9 cellular contexts compared by ENCODE assay signal in the genomic region with DNA sequence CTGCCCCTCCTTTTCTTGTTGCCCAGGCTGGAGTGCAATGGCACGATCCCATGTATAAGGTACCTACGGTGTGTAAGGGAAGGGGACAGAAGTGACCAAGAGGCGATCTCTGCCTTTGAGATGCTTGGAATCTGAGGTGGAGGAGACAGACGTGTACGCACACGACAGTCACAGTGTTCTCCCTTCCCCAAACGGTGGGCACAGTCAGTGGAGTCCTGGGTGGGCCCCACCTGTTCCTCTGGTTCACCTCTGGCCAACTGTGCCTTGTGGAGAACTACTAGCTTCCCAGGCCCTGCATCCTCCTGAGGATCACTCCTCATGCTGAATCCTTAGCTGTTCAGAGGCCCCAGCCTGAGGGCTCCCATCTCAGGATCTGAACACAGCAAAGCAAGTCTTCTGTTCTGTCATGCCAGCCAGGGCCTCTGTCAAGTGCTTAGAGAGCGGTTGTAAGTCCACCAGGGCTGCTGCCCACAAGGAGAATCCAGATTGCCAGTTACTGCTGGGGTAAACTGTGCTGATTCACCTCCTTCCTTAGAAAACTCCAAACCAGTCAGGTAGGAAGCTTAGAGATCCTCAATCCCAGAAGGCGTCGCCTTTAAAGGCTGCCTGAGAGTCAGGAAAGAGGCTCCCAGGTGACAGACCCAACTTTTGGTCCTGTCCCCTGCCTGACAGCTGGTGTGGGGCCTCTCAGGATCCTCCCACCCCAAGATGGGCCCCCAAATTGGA. TPM values are rescaled to one million over a fixed set of nuclear protein-coding genes. Genes with fewer than 3 reads are reported as not detected.
DNase-seq lines count a peak whose midpoint lies in the region; ATAC-seq and TF ChIP-seq lines count a peak whose summit lies in the region.
"Had no signal": no experiment of that assay in that cellular context is flagged by ENCODE, and none has a peak within 500 bp of the region (broad histone marks: within the 10 kb centered on the region; RNA-seq: fewer than 3 reads in every experiment).

No MANE protein-coding gene starts in this region.

- TF ChIP-seq CTCF in SK-N-SH (IDR thresholded peaks at IDR 0.05) (no peak), gastroesophageal sphincter (IDR thresholded peaks at IDR 0.05) (no peak)

- TF ChIP-seq POLR2A in gastroesophageal sphincter (IDR thresholded peaks at IDR 0.05), result no peak

- ATAC-seq in SK-N-SH treated with all-trans-retinoic acid at 6 μM for 48 hours, result no peak
- ATAC-seq in gastroesophageal sphincter, result no peak
- ATAC-seq in stimulated activated effector memory CD8-positive, alpha-beta T cell treated with anti-CD3 and anti-CD28 coated beads, Interleukin-12 subunit alpha, Interleukin-12 subunit beta, amount 100 ng/mL, for 72 hours, result no peak
- ATAC-seq in GM19328 (IDR thresholded peaks at IDR 0.05; ENCODE audit: unreplicated experiment), result no peak
- ATAC-seq in GM18873 (IDR thresholded peaks at IDR 0.05; ENCODE audit: low FRiP score, unreplicated experiment), result no peak

- no peaks in the 10 kb centered on the region for H3K27me3 Mint-ChIP-seq in activated CD4-positive, alpha-beta memory T cell treated with anti-CD3 and anti-CD28 coated beads for 36 hours

- H3K4me3 Mint-ChIP-seq in activated CD4-positive, alpha-beta memory T cell treated with anti-CD3 and anti-CD28 coated beads for 36 hours, result peak overlapping the region; percentile 79
- peak overlapping the region; percentile 84 for H3K4me3 Mint-ChIP-seq in stimulated activated effector memory CD8-positive, alpha-beta T cell treated with anti-CD3 and anti-CD28 coated beads, Interleukin-12 subunit alpha, Interleukin-12 subunit beta, amount 100 ng/mL, for 72 hours

- no peaks in the 10 kb centered on the region for H3K9me2 ChIP-seq in SK-N-SH

- no peak for TF ChIP-seq EP300 in SK-N-SH (IDR thresholded peaks at IDR 0.05; ENCODE audit: borderline replicate concordance in 1 of 2, low read depth in 1 of 2, low read length in 1 of 2)
- TF ChIP-seq EP300 in gastroesophageal sphincter (IDR thresholded peaks at IDR 0.05), result no peak

- H3K79me2 ChIP-seq in SK-N-SH (ENCODE audit: insufficient read depth), result peaks cover 71% of the 10 kb centered on the region

- H3K36me3 Mint-ChIP-seq in activated CD4-positive, alpha-beta memory T cell treated with anti-CD3 and anti-CD28 coated beads for 36 hours, result no peaks in the 10 kb centered on the region
- peaks cover 10% of the 10 kb centered on the region for H3K36me3 Mint-ChIP-seq in stimulated activated effector memory CD8-positive, alpha-beta T cell treated with anti-CD3 and anti-CD28 coated beads, Interleukin-12 subunit alpha, Interleukin-12 subunit beta, amount 100 ng/mL, for 72 hours

- CTCF ChIA-PET in SK-N-SH (lab: Yijun Ruan, JAX), result interaction anchor here (0.9 to 2.4 kb wide), 5 partner anchors 12 to 196 kb away, joined by 3 to 8 read pairs (median 4); no protein-coding TSS in a partner anchor
- CTCF ChIA-PET in activated CD4-positive, alpha-beta memory T cell treated with anti-CD3 and anti-CD28 coated beads for 36 hours (lab: Charles Lee), result interaction anchor here (1.3 kb wide), 1 partner anchor 20 kb away, joined by 5 read pairs; no protein-coding TSS in a partner anchor

- H3K4me3 ChIP-seq in SK-N-SH (ENCODE audit: low read depth in 2 of 2, low read length in 1 of 2), result peak overlapping the region; percentile 85 to 96
- peak overlapping the region in 1 of 2 donors; percentile 71 for H3K4me3 ChIP-seq in gastroesophageal sphincter

- H3K4me2 ChIP-seq in SK-N-SH, result peak overlapping the region; percentile 94

- peak overlapping the region; percentile 91 for H3K9ac ChIP-seq in SK-N-SH

- peaks cover 35% of the 10 kb centered on the region for H4K20me1 ChIP-seq in SK-N-SH (ENCODE audit: insufficient read depth)

- no peak overlapping the region for H2AFZ ChIP-seq in SK-N-SH (ENCODE audit: low read depth)

- H3K27me3 ChIP-seq in SK-N-SH (ENCODE audit: insufficient read depth) (no peaks in the 10 kb centered on the region), gastroesophageal sphincter (no peaks in the 10 kb centered on the region)

- POLR2A ChIA-PET in SK-N-SH (lab: Yijun Ruan, JAX), result no interaction called here
- POLR2A ChIA-PET in activated CD4-positive, alpha-beta memory T cell treated with anti-CD3 and anti-CD28 coated beads for 36 hours (lab: Charles Lee), result interaction anchor here (1.3 kb wide), 1 partner anchor 21 kb away, joined by 3 read pairs; no protein-coding TSS in a partner anchor

- no peak overlapping the region for H3K27ac ChIP-seq in SK-N-SH (ENCODE audit: low read depth in 2 of 2, low read length in 1 of 2)
- H3K27ac ChIP-seq in gastroesophageal sphincter, result peak overlapping the region in 3 of 4 donors; percentile 91 to 95 (median 95)

- peaks cover 2 to 4% of the 10 kb centered on the region in 2 experiments for H3K36me3 ChIP-seq in SK-N-SH (replicated peaks in 1 of 2; ENCODE audit: control insufficient read depth in 1 of 2, insufficient read depth in 2 of 2, low read length in 1 of 2)
- no peaks in the 10 kb centered on the region for H3K36me3 ChIP-seq in gastroesophageal sphincter

- H3K9me3 ChIP-seq in SK-N-SH, result no peaks in the 10 kb centered on the region
- no peaks in the 10 kb centered on the region for H3K9me3 ChIP-seq in gastroesophageal sphincter

- TF ChIP-seq RAD21 in SK-N-SH (IDR thresholded peaks at IDR 0.05; ENCODE audit: low read length), result no peak

- no peaks in the 10 kb centered on the region for H3K9me3 Mint-ChIP-seq in activated CD4-positive, alpha-beta memory T cell treated with anti-CD3 and anti-CD28 coated beads for 36 hours
- H3K9me3 Mint-ChIP-seq in stimulated activated effector memory CD8-positive, alpha-beta T cell treated with anti-CD3 and anti-CD28 coated beads, Interleukin-12 subunit alpha, Interleukin-12 subunit beta, amount 100 ng/mL, for 72 hours, result no peaks in the 10 kb centered on the region

- peaks cover 39% of the 10 kb centered on the region for H3K4me1 Mint-ChIP-seq in activated CD4-positive, alpha-beta memory T cell treated with anti-CD3 and anti-CD28 coated beads for 36 hours (ENCODE audit: low read depth)
- peaks cover 38% of the 10 kb centered on the region for H3K4me1 Mint-ChIP-seq in stimulated activated effector memory CD8-positive, alpha-beta T cell treated with anti-CD3 and anti-CD28 coated beads, Interleukin-12 subunit alpha, Interleukin-12 subunit beta, amount 100 ng/mL, for 72 hours

- peaks cover 7 to 26% of the 10 kb centered on the region in 2 experiments; a peak in 3 of 4 replicates for H3K4me1 ChIP-seq in SK-N-SH (ENCODE audit: control insufficient read depth in 1 of 2, insufficient read depth in 2 of 2, low read depth in 1 of 2, low read length in 1 of 2)
- peaks cover 0 to 68% (median 42%) of the 10 kb centered on the region in 3 donors for H3K4me1 ChIP-seq in gastroesophageal sphincter

- no peaks in the 10 kb centered on the region for H3F3A ChIP-seq in SK-N-SH (replicated peaks; ENCODE audit: insufficient read depth)

- WGBS in SK-N-SH (ENCODE audit: low lambda C conversion rate), result 89% methylated on average over 10 of the region's 10 CpGs
- 62% methylated on average over 3 of the region's 10 CpGs; no CpG with 5 or more reads in 1 of the 2 donors for WGBS in gastroesophageal sphincter (ENCODE audit: low coverage in 1 of 2), 2 donors

- intact Hi-C loops in activated CD4-positive, alpha-beta memory T cell treated with anti-CD3 and anti-CD28 coated beads for 36 hours (cut with micrococcal nuclease), result loop anchor here (2.0 kb wide), 1 partner anchor 19 kb away; no protein-coding TSS in a partner anchor

- no peak overlapping the region for H3K27ac Mint-ChIP-seq in activated CD4-positive, alpha-beta memory T cell treated with anti-CD3 and anti-CD28 coated beads for 36 hours
- peak overlapping the region; percentile 91 for H3K27ac Mint-ChIP-seq in stimulated activated effector memory CD8-positive, alpha-beta T cell treated with anti-CD3 and anti-CD28 coated beads, Interleukin-12 subunit alpha, Interleukin-12 subunit beta, amount 100 ng/mL, for 72 hours

- peak; percentile 16 for DNase-seq in SK-N-SH
- DNase-seq in activated CD4-positive, alpha-beta memory T cell treated with anti-CD3 and anti-CD28 coated beads for 36 hours, result no peak
- DNase-seq in stimulated activated effector memory CD8-positive, alpha-beta T cell treated with anti-CD3 and anti-CD28 coated beads, Interleukin-12 subunit alpha, Interleukin-12 subunit beta, amount 100 ng/mL, for 72 hours (ENCODE audit: low spot score in 2 of 2), result no peak
- no peak for DNase-seq in DMS153 (lab: John Stamatoyannopoulos, UW)
- DNase-seq: NCI-H1105 treated with DMSO at 0.1 percent for 48 hours had no signal

TF ChIP-seq in SK-N-SH, 30 proteins besides CTCF, POLR2A, EP300 and RAD21 (continues in another document):
- TF ChIP-seq FOSL2 (IDR thresholded peaks at IDR 0.05; ENCODE audit: borderline replicate concordance, low read depth) (no peak), RCOR1 (IDR thresholded peaks at IDR 0.05; ENCODE audit: low read length) (no peak)

TF ChIP-seq in SK-N-SH treated with all-trans-retinoic acid at 6 μM for 48 hours, 23 proteins besides CTCF, POLR2A, EP300 and RAD21:
- TF ChIP-seq SNAI2 (CRISPR knock-in tag; IDR thresholded peaks at IDR 0.05) (no peak), TCF4 (CRISPR knock-in tag; IDR thresholded peaks at IDR 0.05; ENCODE audit: borderline replicate concordance) (no peak), GLIS3 (CRISPR knock-in tag; IDR thresholded peaks at IDR 0.05) (no peak)

RNA-seq across cellular contexts. Expression of a gene that starts 1.6 kb away (rescaled TPM):
- polyA plus RNA-seq in SK-N-SH (2012; rRNA removed), result 15.9 and 16.0 TPM in 2 replicates
- polyA plus RNA-seq in SK-N-SH (2012; cell fraction: cytosol; rRNA removed), result 8.3 and 12.6 TPM in 2 replicates
- polyA plus RNA-seq in SK-N-SH (2012; cell fraction: nucleus; rRNA removed), result 10.6 and 12.1 TPM in 2 replicates
- 1 to 10 TPM; 6.6 to 6.8 TPM for total RNA-seq in activated CD4-positive, alpha-beta memory T cell treated with anti-CD3 and anti-CD28 coated beads for 36 hours
- total RNA-seq in gastroesophageal sphincter, result 10 to 100 TPM; 20.2 to 47.3 (median 38.2) TPM

RNA-seq across cellular contexts. Expression of a gene that starts 20.2 kb away (rescaled TPM):
- polyA plus RNA-seq in SK-N-SH (2012; rRNA removed), result 17.0 and 19.5 TPM in 2 replicates
- polyA plus RNA-seq in SK-N-SH (2012; cell fraction: cytosol; rRNA removed), result 15.4 and 19.7 TPM in 2 replicates
- 8.0 and 9.4 TPM in 2 replicates for polyA plus RNA-seq in SK-N-SH (2012; cell fraction: nucleus; rRNA removed)
- 10 to 100 TPM; 36.7 to 37.8 TPM for total RNA-seq in activated CD4-positive, alpha-beta memory T cell treated with anti-CD3 and anti-CD28 coated beads for 36 hours
- total RNA-seq in gastroesophageal sphincter, result not detected

Comparison
In these comparisons a context has a peak if more than half of its experiments do, and no peak if none do; other contexts are left out.
1. H3K27ac ChIP-seq: peak in gastroesophageal sphincter (3 of 4); none in SK-N-SH (0 of 2).
2. RNA of a gene that starts 20.2 kb away (total RNA-seq): 36.7 to 37.8 TPM in activated CD4-positive, alpha-beta memory T cell treated with anti-CD3 and anti-CD28 coated beads for 36 hours; not detected in gastroesophageal sphincter; every median in the first group is over 10 times any median in the second.